In the genomic region with DNA sequence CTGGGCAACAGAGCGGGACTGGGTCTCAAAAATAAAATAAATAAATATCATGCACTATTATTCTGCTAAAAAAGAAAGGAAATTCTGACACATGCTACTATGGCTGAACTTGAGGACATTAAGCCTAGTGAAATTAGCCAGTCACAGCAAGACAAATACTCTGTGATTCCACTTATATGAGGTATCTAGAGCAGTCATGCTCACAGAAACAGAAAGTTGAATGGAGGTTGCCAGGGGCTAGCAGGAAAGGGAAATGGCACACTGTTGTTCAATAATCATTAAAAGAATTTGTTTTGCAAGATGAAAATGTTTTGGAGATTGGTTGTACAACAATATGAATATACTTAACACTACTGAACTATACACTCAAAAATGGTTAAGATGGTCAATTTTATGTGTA, we compare ENCODE assay signal across 18 cellular contexts.
DNase-seq lines count a peak whose midpoint lies in the region; ATAC-seq lines count a peak whose summit lies in the region.
"Had no signal": no experiment of that assay in that cellular context is flagged by ENCODE, and none has a peak within 500 bp of the region (broad histone marks: within the 10 kb centered on the region; RNA-seq: fewer than 3 reads in every experiment).

No MANE protein-coding gene starts in this region.

- no peaks in the 10 kb centered on the region for H3K9me3 Mint-ChIP-seq in activated naive CD4-positive, alpha-beta T cell treated with anti-CD3 and anti-CD28 coated beads, Interleukin-2, amount 50 U/mL, for 72 hours
- H3K9me3 Mint-ChIP-seq: activated naive CD4-positive, alpha-beta T cell treated with anti-CD3 and anti-CD28 coated beads, Interleukin-2, amount 50 U/mL, for 24 hours; GM23338; stimulated activated naive CD8-positive, alpha-beta T cell treated with anti-CD3 and anti-CD28 coated beads, Interleukin-15, amount 100 ng/mL, for 72 hours had no signal

- no peak for DNase-seq in putamen (ENCODE audit: low spot score)
- no peak for DNase-seq in NCI-H524 (lab: John Stamatoyannopoulos, UW)
- no peak for DNase-seq in activated naive CD4-positive, alpha-beta T cell treated with anti-CD3 and anti-CD28 coated beads, Interleukin-2, amount 50 U/mL, for 72 hours (ENCODE audit: low spot score in 2 of 2)
- DNase-seq in NCI-H2196 (lab: John Stamatoyannopoulos, UW; ENCODE audit: unreplicated experiment) = no peak
- DNase-seq: effector memory CD4-positive, alpha-beta T cell; foreskin fibroblast; KBM-7; mesenchymal stem cell; NCI-H1105 treated with DMSO at 0.1 percent for 48 hours; NCI-H446; OCI-M1; stimulated activated naive CD8-positive, alpha-beta T cell treated with anti-CD3 and anti-CD28 coated beads, Interleukin-15, amount 100 ng/mL, for 72 hours had no signal

- peaks cover 0 to under 1% of the 10 kb centered on the region in 2 donors for H3K36me3 Mint-ChIP-seq in activated naive CD4-positive, alpha-beta T cell treated with anti-CD3 and anti-CD28 coated beads, Interleukin-2, amount 50 U/mL, for 72 hours

- ATAC-seq in GM19025 (IDR thresholded peaks at IDR 0.05; ENCODE audit: low read depth, unreplicated experiment) (peak; percentile 68), HG02623 (IDR thresholded peaks at IDR 0.05; ENCODE audit: unreplicated experiment) (peak; percentile 45), HG03442 (IDR thresholded peaks at IDR 0.05; ENCODE audit: unreplicated experiment) (peak; percentile 41)
- no peak for ATAC-seq in activated naive CD4-positive, alpha-beta T cell treated with anti-CD3 and anti-CD28 coated beads, Interleukin-2, amount 50 U/mL, for 72 hours
- ATAC-seq: GM23338; stimulated activated naive CD8-positive, alpha-beta T cell treated with anti-CD3 and anti-CD28 coated beads, Interleukin-15, amount 100 ng/mL, for 72 hours had no signal

- no peak overlapping the region for H3K27ac Mint-ChIP-seq in activated naive CD4-positive, alpha-beta T cell treated with anti-CD3 and anti-CD28 coated beads, Interleukin-2, amount 50 U/mL, for 72 hours
- H3K27ac Mint-ChIP-seq: activated naive CD4-positive, alpha-beta T cell treated with anti-CD3 and anti-CD28 coated beads, Interleukin-2, amount 50 U/mL, for 24 hours; GM23338; neural progenitor cell; stimulated activated naive CD8-positive, alpha-beta T cell treated with anti-CD3 and anti-CD28 coated beads, Interleukin-15, amount 100 ng/mL, for 72 hours had no signal

Comparison
In these comparisons a context has a peak if more than half of its experiments do, and no peak if none do; other contexts are left out.
1. ATAC-seq: peak in GM19025 (single experiment), HG02623 (single experiment) and HG03442 (single experiment); none in activated naive CD4-positive, alpha-beta T cell treated with anti-CD3 and anti-CD28 coated beads, Interleukin-2, amount 50 U/mL, for 72 hours (0 of 2).